In genomic region chr7:82477733-82478515, GRCh38 we compare ENCODE assay signal across 18 cellular contexts. TPM values are rescaled to one million over a fixed set of nuclear protein-coding genes. Genes with fewer than 3 reads are reported as not detected.
"Had no signal": no experiment of that assay in that cellular context is flagged by ENCODE, and none has a peak within 500 bp of the region (broad histone marks: within the 10 kb centered on the region; RNA-seq: fewer than 3 reads in every experiment).

No MANE protein-coding gene starts in this region.

- H3K9me3 ChIP-seq: lower lobe of right lung, tibial nerve, vagina had no signal

- H3K27ac ChIP-seq: dorsolateral prefrontal cortex, epithelial cell of prostate, foreskin keratinocyte, lower lobe of right lung, tibial nerve, vagina had no signal

- H3K4me1 ChIP-seq: foreskin keratinocyte, lower lobe of right lung, tibial nerve, vagina had no signal

- H3K4me3 ChIP-seq: dorsolateral prefrontal cortex, lower lobe of right lung, tibial nerve, vagina had no signal

- DNase-seq: activated CD4-positive, alpha-beta T cell treated with anti-CD3 and anti-CD28 coated beads, Interleukin-2, amount 10 ng/mL, durations not matched to agents 7 days and 5 days; activated CD8-positive, alpha-beta T cell treated with anti-CD3 and anti-CD28 coated beads, Interleukin-2, amount 10 ng/mL, durations not matched to agents 7 days and 5 days; activated naive CD4-positive, alpha-beta T cell treated with anti-CD3 and anti-CD28 coated beads for 36 hours; activated T-cell treated with anti-CD3 and anti-CD28 coated beads, Interleukin-2, amount 50 U/mL, for 24 hours; anterior cingulate cortex; central memory CD4-positive, alpha-beta T cell; dorsolateral prefrontal cortex; endodermal cell; foreskin keratinocyte; hypothalamus; islet precursor cell; lower lobe of right lung; retina had no signal

- ATAC-seq: activated CD4-positive, CD25-positive, alpha-beta regulatory T cell treated with anti-CD3 and anti-CD28 coated beads, Interleukin-2, amount 50 U/mL, for 24 hours; activated CD8-positive, alpha-beta T cell treated with anti-CD3 and anti-CD28 coated beads, Interleukin-2, amount 10 ng/mL, durations not matched to agents 7 days and 5 days; foreskin keratinocyte; lower lobe of right lung had no signal

- H3K36me3 ChIP-seq: lower lobe of right lung, tibial nerve, vagina had no signal

RNA-seq across cellular contexts. Expression of gene CACNA2D1, which starts 34.3 kb away (rescaled TPM):
- total RNA-seq: activated CD4-positive, alpha-beta T cell treated with anti-CD3 and anti-CD28 coated beads, Interleukin-2, amount 10 ng/mL, durations not matched to agents 7 days and 5 days; activated CD8-positive, alpha-beta T cell treated with anti-CD3 and anti-CD28 coated beads, Interleukin-2, amount 10 ng/mL, durations not matched to agents 7 days and 5 days; activated naive CD4-positive, alpha-beta T cell treated with anti-CD3 and anti-CD28 coated beads for 36 hours; activated T-helper 2 cell treated with anti-CD3 and anti-CD28 coated beads, Interferon-gamma antibody, Interleukin-2, Interleukin-4, amounts not matched to agents 10 μg/mL and 5 μg/mL and 100 μg/mL, durations not matched to agents 14 hours and 24 hours and 36 hours had no signal
